1 cellular context compared by ENCODE assay signal in the genomic region with DNA sequence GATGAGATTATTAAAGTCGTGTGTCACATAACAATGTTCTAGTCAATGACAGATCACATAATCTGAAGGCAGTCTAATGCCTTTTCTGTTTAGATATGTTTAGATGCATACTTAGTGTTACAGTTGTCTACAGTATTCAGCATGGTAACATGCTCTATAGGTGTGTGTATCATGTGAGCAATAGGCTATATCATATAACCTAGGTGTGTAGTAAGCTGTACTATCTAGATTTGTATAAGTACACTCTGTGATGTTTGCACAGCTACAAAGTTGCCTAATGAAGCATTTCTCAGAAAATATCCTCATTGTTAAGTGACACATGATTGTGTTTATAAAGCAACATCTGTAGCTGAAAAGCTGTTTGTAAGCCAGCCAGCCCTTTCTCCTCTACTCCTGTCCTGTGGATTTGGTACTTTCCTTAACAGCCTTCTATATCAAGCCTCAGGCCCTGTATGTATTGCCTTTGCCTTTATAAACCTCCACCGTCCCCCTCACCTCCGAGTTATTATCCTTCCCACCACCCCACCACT.
TF ChIP-seq lines count a peak whose summit lies in the region.

No MANE protein-coding gene starts in this region.

TF ChIP-seq in GM23338, 12 proteins besides CTCF, POLR2A, EP300 and RAD21 (continued from another document):
- TF ChIP-seq, protein P1, sequence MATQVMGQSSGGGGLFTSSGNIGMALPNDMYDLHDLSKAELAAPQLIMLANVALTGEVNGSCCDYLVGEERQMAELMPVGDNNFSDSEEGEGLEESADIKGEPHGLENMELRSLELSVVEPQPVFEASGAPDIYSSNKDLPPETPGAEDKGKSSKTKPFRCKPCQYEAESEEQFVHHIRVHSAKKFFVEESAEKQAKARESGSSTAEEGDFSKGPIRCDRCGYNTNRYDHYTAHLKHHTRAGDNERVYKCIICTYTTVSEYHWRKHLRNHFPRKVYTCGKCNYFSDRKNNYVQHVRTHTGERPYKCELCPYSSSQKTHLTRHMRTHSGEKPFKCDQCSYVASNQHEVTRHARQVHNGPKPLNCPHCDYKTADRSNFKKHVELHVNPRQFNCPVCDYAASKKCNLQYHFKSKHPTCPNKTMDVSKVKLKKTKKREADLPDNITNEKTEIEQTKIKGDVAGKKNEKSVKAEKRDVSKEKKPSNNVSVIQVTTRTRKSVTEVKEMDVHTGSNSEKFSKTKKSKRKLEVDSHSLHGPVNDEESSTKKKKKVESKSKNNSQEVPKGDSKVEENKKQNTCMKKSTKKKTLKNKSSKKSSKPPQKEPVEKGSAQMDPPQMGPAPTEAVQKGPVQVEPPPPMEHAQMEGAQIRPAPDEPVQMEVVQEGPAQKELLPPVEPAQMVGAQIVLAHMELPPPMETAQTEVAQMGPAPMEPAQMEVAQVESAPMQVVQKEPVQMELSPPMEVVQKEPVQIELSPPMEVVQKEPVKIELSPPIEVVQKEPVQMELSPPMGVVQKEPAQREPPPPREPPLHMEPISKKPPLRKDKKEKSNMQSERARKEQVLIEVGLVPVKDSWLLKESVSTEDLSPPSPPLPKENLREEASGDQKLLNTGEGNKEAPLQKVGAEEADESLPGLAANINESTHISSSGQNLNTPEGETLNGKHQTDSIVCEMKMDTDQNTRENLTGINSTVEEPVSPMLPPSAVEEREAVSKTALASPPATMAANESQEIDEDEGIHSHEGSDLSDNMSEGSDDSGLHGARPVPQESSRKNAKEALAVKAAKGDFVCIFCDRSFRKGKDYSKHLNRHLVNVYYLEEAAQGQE (IDR thresholded peaks at IDR 0.05; ENCODE audit: unreplicated experiment) = no peak
- no peak for TF ChIP-seq CREB1 (CRISPR knock-in tag; IDR thresholded peaks at IDR 0.05; ENCODE audit: low read depth)
- no peak for TF ChIP-seq EZH2phosphoT487 (IDR thresholded peaks at IDR 0.05; ENCODE audit: unreplicated experiment)
- TF ChIP-seq JUNB (IDR thresholded peaks at IDR 0.05; ENCODE audit: unreplicated experiment) = no peak
- TF ChIP-seq, protein P2, sequence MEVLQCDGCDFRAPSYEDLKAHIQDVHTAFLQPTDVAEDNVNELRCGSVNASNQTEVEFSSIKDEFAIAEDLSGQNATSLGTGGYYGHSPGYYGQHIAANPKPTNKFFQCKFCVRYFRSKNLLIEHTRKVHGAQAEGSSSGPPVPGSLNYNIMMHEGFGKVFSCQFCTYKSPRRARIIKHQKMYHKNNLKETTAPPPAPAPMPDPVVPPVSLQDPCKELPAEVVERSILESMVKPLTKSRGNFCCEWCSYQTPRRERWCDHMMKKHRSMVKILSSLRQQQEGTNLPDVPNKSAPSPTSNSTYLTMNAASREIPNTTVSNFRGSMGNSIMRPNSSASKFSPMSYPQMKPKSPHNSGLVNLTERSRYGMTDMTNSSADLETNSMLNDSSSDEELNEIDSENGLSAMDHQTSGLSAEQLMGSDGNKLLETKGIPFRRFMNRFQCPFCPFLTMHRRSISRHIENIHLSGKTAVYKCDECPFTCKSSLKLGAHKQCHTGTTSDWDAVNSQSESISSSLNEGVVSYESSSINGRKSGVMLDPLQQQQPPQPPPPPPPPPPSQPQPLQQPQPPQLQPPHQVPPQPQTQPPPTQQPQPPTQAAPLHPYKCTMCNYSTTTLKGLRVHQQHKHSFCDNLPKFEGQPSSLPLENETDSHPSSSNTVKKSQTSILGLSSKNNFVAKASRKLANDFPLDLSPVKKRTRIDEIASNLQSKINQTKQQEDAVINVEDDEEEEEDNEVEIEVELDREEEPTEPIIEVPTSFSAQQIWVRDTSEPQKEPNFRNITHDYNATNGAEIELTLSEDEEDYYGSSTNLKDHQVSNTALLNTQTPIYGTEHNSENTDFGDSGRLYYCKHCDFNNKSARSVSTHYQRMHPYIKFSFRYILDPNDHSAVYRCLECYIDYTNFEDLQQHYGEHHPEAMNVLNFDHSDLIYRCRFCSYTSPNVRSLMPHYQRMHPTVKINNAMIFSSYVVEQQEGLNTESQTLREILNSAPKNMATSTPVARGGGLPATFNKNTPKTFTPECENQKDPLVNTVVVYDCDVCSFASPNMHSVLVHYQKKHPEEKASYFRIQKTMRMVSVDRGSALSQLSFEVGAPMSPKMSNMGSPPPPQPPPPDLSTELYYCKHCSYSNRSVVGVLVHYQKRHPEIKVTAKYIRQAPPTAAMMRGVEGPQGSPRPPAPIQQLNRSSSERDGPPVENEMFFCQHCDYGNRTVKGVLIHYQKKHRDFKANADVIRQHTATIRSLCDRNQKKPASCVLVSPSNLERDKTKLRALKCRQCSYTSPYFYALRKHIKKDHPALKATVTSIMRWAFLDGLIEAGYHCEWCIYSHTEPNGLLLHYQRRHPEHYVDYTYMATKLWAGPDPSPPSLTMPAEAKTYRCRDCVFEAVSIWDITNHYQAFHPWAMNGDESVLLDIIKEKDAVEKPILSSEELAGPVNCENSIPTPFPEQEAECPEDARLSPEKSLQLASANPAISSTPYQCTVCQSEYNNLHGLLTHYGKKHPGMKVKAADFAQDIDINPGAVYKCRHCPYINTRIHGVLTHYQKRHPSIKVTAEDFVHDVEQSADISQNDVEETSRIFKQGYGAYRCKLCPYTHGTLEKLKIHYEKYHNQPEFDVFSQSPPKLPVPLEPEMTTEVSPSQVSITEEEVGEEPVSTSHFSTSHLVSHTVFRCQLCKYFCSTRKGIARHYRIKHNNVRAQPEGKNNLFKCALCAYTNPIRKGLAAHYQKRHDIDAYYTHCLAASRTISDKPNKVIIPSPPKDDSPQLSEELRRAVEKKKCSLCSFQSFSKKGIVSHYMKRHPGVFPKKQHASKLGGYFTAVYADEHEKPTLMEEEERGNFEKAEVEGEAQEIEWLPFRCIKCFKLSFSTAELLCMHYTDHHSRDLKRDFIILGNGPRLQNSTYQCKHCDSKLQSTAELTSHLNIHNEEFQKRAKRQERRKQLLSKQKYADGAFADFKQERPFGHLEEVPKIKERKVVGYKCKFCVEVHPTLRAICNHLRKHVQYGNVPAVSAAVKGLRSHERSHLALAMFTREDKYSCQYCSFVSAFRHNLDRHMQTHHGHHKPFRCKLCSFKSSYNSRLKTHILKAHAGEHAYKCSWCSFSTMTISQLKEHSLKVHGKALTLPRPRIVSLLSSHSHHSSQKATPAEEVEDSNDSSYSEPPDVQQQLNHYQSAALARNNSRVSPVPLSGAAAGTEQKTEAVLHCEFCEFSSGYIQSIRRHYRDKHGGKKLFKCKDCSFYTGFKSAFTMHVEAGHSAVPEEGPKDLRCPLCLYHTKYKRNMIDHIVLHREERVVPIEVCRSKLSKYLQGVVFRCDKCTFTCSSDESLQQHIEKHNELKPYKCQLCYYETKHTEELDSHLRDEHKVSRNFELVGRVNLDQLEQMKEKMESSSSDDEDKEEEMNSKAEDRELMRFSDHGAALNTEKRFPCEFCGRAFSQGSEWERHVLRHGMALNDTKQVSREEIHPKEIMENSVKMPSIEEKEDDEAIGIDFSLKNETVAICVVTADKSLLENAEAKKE (CRISPR knock-in tag; IDR thresholded peaks at IDR 0.05) = no peak
